10 cellular contexts compared by ENCODE assay signal in the genomic region with DNA sequence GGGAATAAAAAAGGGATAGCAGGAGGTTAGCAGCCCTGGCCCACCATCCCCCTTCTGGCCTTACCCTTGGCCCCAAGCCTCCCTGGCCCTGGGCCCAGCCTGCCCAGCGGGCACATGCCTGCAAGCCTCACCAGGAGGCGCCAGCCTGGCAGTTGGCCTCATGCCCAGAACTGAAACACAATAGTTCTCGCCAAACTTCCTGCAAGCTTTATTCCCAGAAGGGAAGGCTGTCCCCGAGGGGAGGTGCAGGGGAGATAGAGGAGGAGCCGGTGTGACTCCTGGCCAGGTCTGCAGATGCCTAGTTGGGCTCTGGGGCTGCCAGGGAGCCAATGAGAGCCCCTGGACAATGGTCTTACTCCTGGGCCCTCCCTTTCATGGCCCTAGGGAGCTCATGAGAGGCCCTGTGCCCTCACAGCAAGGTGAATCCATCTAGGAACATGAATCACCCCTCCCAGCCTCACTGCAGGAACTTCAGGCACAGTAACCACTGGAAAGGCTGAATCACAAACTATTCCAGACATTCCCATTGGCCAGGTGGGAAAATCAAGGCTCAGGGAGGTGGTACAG. TPM values are rescaled to one million over a fixed set of nuclear protein-coding genes. Genes with fewer than 3 reads are reported as not detected.
DNase-seq lines count a peak whose midpoint lies in the region; ATAC-seq, FAIRE-seq and TF ChIP-seq lines count a peak whose summit lies in the region.
"Had no signal": no experiment of that assay in that cellular context is flagged by ENCODE, and none has a peak within 500 bp of the region (broad histone marks: within the 10 kb centered on the region; RNA-seq: fewer than 3 reads in every experiment).

No MANE protein-coding gene starts in this region.

- no peaks in the 10 kb centered on the region for H3K36me3 Mint-ChIP-seq in brain

- in situ Hi-C loops in G401 (cut with HindIII; ENCODE audit: low sequenced_read_pairs), result no loop called here

- dilution Hi-C loops in keratinocyte (cut with MboI; ENCODE audit: extremely low pct_ligation_motif_present, low sequenced_read_pairs), result no loop called here

- peaks cover 79% of the 10 kb centered on the region for H3K4me1 Mint-ChIP-seq in brain

- H3K27me3 Mint-ChIP-seq in brain, result no peaks in the 10 kb centered on the region

- no peak overlapping the region for H3K9ac ChIP-seq in keratinocyte (ENCODE audit: control insufficient read depth, extremely low read depth, insufficient read depth, low read length)
- H3K9ac ChIP-seq: KMS-11 had no signal

- H2AFZ ChIP-seq in keratinocyte (ENCODE audit: control insufficient read depth, low read length), result no peak overlapping the region

- no peak overlapping the region for H3K4me2 ChIP-seq in keratinocyte (ENCODE audit: control insufficient read depth, extremely low read depth, insufficient read depth, low read depth, low read length)
- H3K4me2 ChIP-seq: KMS-11 had no signal

- no peaks in the 10 kb centered on the region for H3K36me3 ChIP-seq in keratinocyte (ENCODE audit: control insufficient read depth in 2 of 2, extremely low read depth in 1 of 2, insufficient read depth in 2 of 2, low read length in 2 of 2)
- no peaks in the 10 kb centered on the region for H3K36me3 ChIP-seq in upper lobe of right lung
- H3K36me3 ChIP-seq: neutrophil had no signal

- no peak overlapping the region for H3K27ac ChIP-seq in keratinocyte (ENCODE audit: control insufficient read depth, insufficient read depth, low read length)
- peak overlapping the region; percentile 36 for H3K27ac ChIP-seq in upper lobe of right lung
- H3K27ac ChIP-seq: KMS-11, neutrophil had no signal

- H3K4me3 Mint-ChIP-seq in brain, result no peak overlapping the region

- no peaks in the 10 kb centered on the region for H4K20me1 ChIP-seq in keratinocyte (ENCODE audit: control insufficient read depth, extremely low read depth, insufficient read depth, low read length)

- peaks cover 24% of the 10 kb centered on the region for H3K27me3 ChIP-seq in keratinocyte (ENCODE audit: control insufficient read depth, extremely low read depth, insufficient read depth, low read length)
- H3K27me3 ChIP-seq in upper lobe of right lung, result peaks cover 4% of the 10 kb centered on the region

- intact Hi-C loops in upper lobe of right lung (cut with DNase I), result no loop called here

- CTCF ChIA-PET in HEK293T (lab: Yijun Ruan, JAX), result no interaction called here

- peaks cover 15% of the 10 kb centered on the region for H3K4me1 ChIP-seq in keratinocyte (ENCODE audit: control insufficient read depth, extremely low read depth, insufficient read depth, low read length)
- peaks cover 16% of the 10 kb centered on the region for H3K4me1 ChIP-seq in upper lobe of right lung

- H3K27ac Mint-ChIP-seq in brain, result peak overlapping the region; percentile 71 to 99 (median 86)

- no peaks in the 10 kb centered on the region for H3K9me1 ChIP-seq in keratinocyte (ENCODE audit: control insufficient read depth, extremely low read depth, insufficient read depth, low read length)

- no peaks in the 10 kb centered on the region for H3K79me2 ChIP-seq in keratinocyte (ENCODE audit: control insufficient read depth, insufficient read depth, low read length)

- DNase-seq in G401 (ENCODE audit: low spot score), result peak; percentile 48
- DNase-seq in NCI-H2171 treated with DMSO at 0.1 percent for 48 hours (lab: John Stamatoyannopoulos, UW), result peak; percentile 98
- DNase-seq in keratinocyte (ENCODE audit: low read depth, low spot score), result peak; percentile 87
- DNase-seq in upper lobe of right lung, result peak; percentile 90
- no peak for DNase-seq in HEK293T (ENCODE audit: extremely low spot score)
- DNase-seq in central memory CD4-positive, alpha-beta T cell, result no peak

- no peak overlapping the region for H3K4me3 ChIP-seq in keratinocyte (ENCODE audit: control insufficient read depth in 2 of 3, extremely low read depth in 1 of 3, insufficient read depth in 2 of 3, low read depth in 1 of 3, low read length in 3 of 3)
- H3K4me3 ChIP-seq in upper lobe of right lung, result no peak overlapping the region

- TF ChIP-seq CTCF in brain (conservative IDR thresholded peaks at IDR 0.05) (peak in 1 of 2 experiments; percentile 40), keratinocyte (optimal IDR thresholded peaks at IDR 0.05 in 1 of 3, IDR thresholded peaks at IDR 0.05 in 1 of 3, conservative IDR thresholded peaks at IDR 0.05 in 1 of 3; ENCODE audit: extremely low read depth in 1 of 3, insufficient read depth in 2 of 3, low read length in 3 of 3) (peak; percentile 48 to 59 (median 58)), upper lobe of right lung (IDR thresholded peaks at IDR 0.05) (peak; percentile 56)

- FAIRE-seq in keratinocyte (lab: Jason Lieb, UNC), result peak; percentile 85

- POLR2A ChIA-PET in HEK293T (lab: Yijun Ruan, JAX), result no interaction called here

- no peaks in the 10 kb centered on the region for H3K9me3 ChIP-seq in keratinocyte (ENCODE audit: control insufficient read depth, low read depth, low read length)
- no peaks in the 10 kb centered on the region for H3K9me3 ChIP-seq in upper lobe of right lung
- H3K9me3 ChIP-seq: neutrophil had no signal

- ATAC-seq in upper lobe of right lung, result peak; percentile 69
- no peak for ATAC-seq in HG03025 (IDR thresholded peaks at IDR 0.05; ENCODE audit: low FRiP score, unreplicated experiment)

- peaks cover 0 to 2% (median 0%) of the 10 kb centered on the region in 5 experiments for H3K9me3 Mint-ChIP-seq in brain

TF ChIP-seq in HEK293T, 16 proteins besides CTCF, POLR2A, EP300 and RAD21:
- TF ChIP-seq HDGF (IDR thresholded peaks at IDR 0.05; ENCODE audit: borderline replicate concordance), result no peak
- TF ChIP-seq ARNT (IDR thresholded peaks at IDR 0.05), result no peak
- no peak for TF ChIP-seq LEF1 (IDR thresholded peaks at IDR 0.05; ENCODE audit: borderline replicate concordance)
- TF ChIP-seq SP1 (IDR thresholded peaks at IDR 0.05), result no peak

RNA-seq across cellular contexts. Expression of a gene that starts 4.0 kb away (rescaled TPM):
- total RNA-seq in G401 (2014; rRNA removed; shearing (Covaris generic)), result 3.5 and 16.8 TPM in 2 replicates
- polyA plus RNA-seq in brain (ENCODE audit: insufficient read depth, low read depth, low replicate concordance) (0.46 TPM), keratinocyte (not detected in 3 replicates)
- polyA plus RNA-seq in keratinocyte (2011; ENCODE audit: low read depth), result not detected
- polyA plus RNA-seq in keratinocyte (2011; cell fraction: cytosol; rRNA removed), result not detected in 2 replicates
- polyA plus RNA-seq in keratinocyte (2011; cell fraction: nucleus; rRNA removed), result not detected in 2 replicates
- polyA plus RNA-seq in keratinocyte (2012; ENCODE audit: low replicate concordance), result not detected in 2 replicates
- not detected in 3 replicates for polyA minus RNA-seq in keratinocyte
- polyA minus RNA-seq in keratinocyte (2011; cell fraction: cytosol; rRNA and poly(A)+ RNA removed), result not detected
- not detected in 2 replicates for polyA minus RNA-seq in keratinocyte (2011; cell fraction: nucleus; rRNA and poly(A)+ RNA removed)
- not detected for total RNA-seq in upper lobe of right lung

RNA-seq across cellular contexts. Expression of a gene that starts 37.5 kb away (rescaled TPM):
- total RNA-seq in G401 (2014; rRNA removed; shearing (Covaris generic)), result 17.2 and 23.9 TPM in 2 replicates
- 1.1 TPM for polyA plus RNA-seq in brain (ENCODE audit: insufficient read depth, low read depth, low replicate concordance)
- polyA plus RNA-seq in keratinocyte, result 0.09 TPM in 1 of 3 replicates, not detected in the others
- polyA plus RNA-seq in keratinocyte (2011; ENCODE audit: low read depth), result not detected
- not detected in 2 replicates for polyA plus RNA-seq in keratinocyte (2011; cell fraction: cytosol; rRNA removed)
- 0.08 TPM in 1 of 2 replicates, not detected in the other for polyA plus RNA-seq in keratinocyte (2011; cell fraction: nucleus; rRNA removed)
- not detected in 2 replicates for polyA plus RNA-seq in keratinocyte (2012; ENCODE audit: low replicate concordance)
- not detected in 3 replicates for polyA minus RNA-seq in keratinocyte
- not detected for polyA minus RNA-seq in keratinocyte (2011; cell fraction: cytosol; rRNA and poly(A)+ RNA removed)
- polyA minus RNA-seq in keratinocyte (2011; cell fraction: nucleus; rRNA and poly(A)+ RNA removed), result 0.21 TPM in 1 of 2 replicates, not detected in the other
- not detected for total RNA-seq in upper lobe of right lung

Comparison
In these comparisons a context has a peak if more than half of its experiments do, and no peak if none do; other contexts are left out.
1. DNase-seq: peak in G401 (single experiment), NCI-H2171 treated with DMSO at 0.1 percent for 48 hours (single experiment), keratinocyte (single experiment) and upper lobe of right lung (single experiment); none in HEK293T (single experiment) and central memory CD4-positive, alpha-beta T cell (single experiment).
2. RNA of a gene that starts 37.5 kb away (total RNA-seq): 17.2 to 23.9 TPM in G401; not detected in upper lobe of right lung (single experiment); every median in the first group is over 10 times any median in the second.